Comparison of ENCODE assay signal across 1 cellular context in genomic region chr11:67276821-67277230, GRCh38.
TF ChIP-seq lines count a peak whose summit lies in the region.

No MANE protein-coding gene starts in this region.

TF ChIP-seq in K562, 482 proteins besides CTCF, POLR2A, EP300 and RAD21 (continued from another document):
- TF ChIP-seq UBTF (IDR thresholded peaks at IDR 0.05; ENCODE audit: borderline replicate concordance in 1 of 2, low read depth in 2 of 2, low read length in 2 of 2), result peak in 1 of 2 experiments; percentile 36; a peak in 1 of 4 replicates
- TF ChIP-seq ELF1 (tag; IDR thresholded peaks at IDR 0.05), result peak; percentile 64; the same call in 1 of the 2 replicates
- 0 out of 2 replicates have a peak, but pooled peaks have one; percentile 17 for TF ChIP-seq ZNF263 (CRISPR knock-in tag; IDR thresholded peaks at IDR 0.05; ENCODE audit: borderline replicate concordance)
- TF ChIP-seq SIN3B (IDR thresholded peaks at IDR 0.05; ENCODE audit: low read depth), result 0 out of 2 replicates have a peak, but pooled peaks have one; percentile 19
- peak; percentile 94 for TF ChIP-seq ZBTB7A (IDR thresholded peaks at IDR 0.05; ENCODE audit: borderline replicate concordance, control insufficient read depth, low read depth, low read length)
- TF ChIP-seq SLC30A9 (CRISPR knock-in tag; IDR thresholded peaks at IDR 0.05), result no peak
- TF ChIP-seq NEUROD1 (IDR thresholded peaks at IDR 0.05; ENCODE audit: borderline replicate concordance, low read depth, low read length, partially characterized antibody), result peak; percentile 36
- TF ChIP-seq BDP1 (IDR thresholded peaks at IDR 0.05; ENCODE audit: insufficient read depth, insufficient read length), result no peak
- no peak for TF ChIP-seq SIRT6 (IDR thresholded peaks at IDR 0.05; ENCODE audit: low read depth, low read length)
- TF ChIP-seq PML (IDR thresholded peaks at IDR 0.05; ENCODE audit: low read length), result no peak
- 0 out of 2 replicates have a peak, but pooled peaks have one; percentile 23 for TF ChIP-seq ZNF232 (CRISPR knock-in tag; IDR thresholded peaks at IDR 0.05)
- TF ChIP-seq ZNF592 (IDR thresholded peaks at IDR 0.05), result peak; percentile 96
- no peak for TF ChIP-seq CHCHD3 (CRISPR knock-in tag; IDR thresholded peaks at IDR 0.05)
- TF ChIP-seq ARID4B (CRISPR knock-in tag; IDR thresholded peaks at IDR 0.05), result no peak
- 0 out of 2 replicates have a peak, but pooled peaks have one; percentile 30 for TF ChIP-seq MBD2 (IDR thresholded peaks at IDR 0.05; ENCODE audit: borderline replicate concordance, low read depth)
- TF ChIP-seq ZNF740 (CRISPR knock-in tag; IDR thresholded peaks at IDR 0.05), result 0 out of 2 replicates have a peak, but pooled peaks have one; percentile 26
- TF ChIP-seq ZNF740 (tag; IDR thresholded peaks at IDR 0.05), result peak in 1 of 2 experiments; percentile 68; a peak in 1 of 4 replicates
- TF ChIP-seq ZNF436 (CRISPR knock-in tag; IDR thresholded peaks at IDR 0.05), result no peak
- no peak for TF ChIP-seq MTA2 (IDR thresholded peaks at IDR 0.05; ENCODE audit: low read depth)
- TF ChIP-seq MAX (CRISPR knock-in tag; IDR thresholded peaks at IDR 0.05), result peak; percentile 89
- TF ChIP-seq ZNF395 (CRISPR knock-in tag; IDR thresholded peaks at IDR 0.05), result peak; percentile 22
- TF ChIP-seq YY1 (IDR thresholded peaks at IDR 0.05; ENCODE audit: borderline replicate concordance in 1 of 3, control insufficient read depth in 1 of 3, extremely low read depth in 1 of 3, insufficient read depth in 3 of 3, insufficient read length in 1 of 3, insufficient replicate concordance in 2 of 3, low read depth in 1 of 3, low read length in 2 of 3), result no peak
- TF ChIP-seq ZNF431 (CRISPR knock-in tag; IDR thresholded peaks at IDR 0.05), result peak; percentile 58; the same call in 1 of the 2 replicates
- TF ChIP-seq FOXP4 (CRISPR knock-in tag; IDR thresholded peaks at IDR 0.05; ENCODE audit: borderline replicate concordance), result peak; percentile 71; the same call in 1 of the 2 replicates
- TF ChIP-seq ETS1 (conservative IDR thresholded peaks at IDR 0.05; ENCODE audit: control insufficient read depth, low read depth, low read length), result no peak
- TF ChIP-seq ZNF184 (CRISPR knock-in tag; IDR thresholded peaks at IDR 0.05), result no peak
- TF ChIP-seq CREB1 (IDR thresholded peaks at IDR 0.05), result no peak
- TF ChIP-seq CREB1 (CRISPR knock-in tag; IDR thresholded peaks at IDR 0.05), result 0 out of 2 replicates have a peak, but pooled peaks have one; percentile 37
- peak in 1 of 2 experiments; percentile 11; a peak in 1 of 4 replicates for TF ChIP-seq RCOR1 (IDR thresholded peaks at IDR 0.05; ENCODE audit: borderline replicate concordance in 1 of 2, low read depth in 2 of 2, low read length in 2 of 2)
- 0 out of 2 replicates have a peak, but pooled peaks have one; percentile 6 for TF ChIP-seq SMARCA4 (IDR thresholded peaks at IDR 0.05)
- TF ChIP-seq JUN (IDR thresholded peaks at IDR 0.05; ENCODE audit: borderline replicate concordance, low read depth, low read length), result no peak
- TF ChIP-seq JUN (CRISPR knock-in tag; IDR thresholded peaks at IDR 0.05; ENCODE audit: borderline replicate concordance), result no peak
